Comparison of ENCODE assay signal across 1 cellular context in the genomic region with DNA sequence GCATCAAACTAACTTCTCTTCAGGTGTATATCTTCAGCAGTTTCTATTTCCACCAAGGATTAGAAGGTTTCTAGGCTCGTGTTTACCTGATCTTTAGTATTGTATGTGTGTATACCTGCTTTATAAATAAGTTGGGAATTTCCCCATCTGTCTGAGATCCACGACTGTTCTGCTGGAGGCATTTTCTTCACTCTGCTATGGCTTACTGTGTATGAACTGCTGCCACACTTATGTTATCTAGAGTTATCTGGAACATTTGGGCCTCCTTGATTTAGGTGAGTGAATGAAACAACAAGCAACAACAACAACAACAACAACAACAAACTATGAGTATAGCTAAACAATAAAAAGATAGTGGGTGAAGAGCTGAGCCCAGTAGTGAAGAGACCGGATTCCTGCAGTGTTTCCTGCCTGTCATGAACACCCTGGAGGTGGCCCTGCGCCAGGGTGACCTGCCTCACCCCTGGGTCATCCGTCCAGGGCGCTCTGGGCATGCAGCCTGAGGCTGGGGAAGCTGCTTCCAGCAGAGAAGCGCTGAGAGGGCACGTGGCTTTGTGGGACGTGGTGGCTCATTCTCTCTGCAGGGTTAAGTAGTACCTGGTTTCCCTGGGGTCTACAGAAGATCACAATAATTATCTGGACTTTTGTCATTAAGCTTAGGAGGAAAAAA.
TF ChIP-seq lines count a peak whose summit lies in the region.

No MANE protein-coding gene starts in this region.

TF ChIP-seq in HepG2, 621 proteins besides CTCF, POLR2A, EP300 and RAD21 (continues in another document):
- no peak for TF ChIP-seq ZNF44 (CRISPR knock-in tag; IDR thresholded peaks at IDR 0.05)
- 0 out of 2 replicates have a peak, but pooled peaks have one; percentile 25 for TF ChIP-seq RXRA (CRISPR knock-in tag; IDR thresholded peaks at IDR 0.05)
- peak; percentile 27; the same call in 1 of the 2 replicates for TF ChIP-seq SALL1 (CRISPR knock-in tag; IDR thresholded peaks at IDR 0.05)
- TF ChIP-seq, protein P1, sequence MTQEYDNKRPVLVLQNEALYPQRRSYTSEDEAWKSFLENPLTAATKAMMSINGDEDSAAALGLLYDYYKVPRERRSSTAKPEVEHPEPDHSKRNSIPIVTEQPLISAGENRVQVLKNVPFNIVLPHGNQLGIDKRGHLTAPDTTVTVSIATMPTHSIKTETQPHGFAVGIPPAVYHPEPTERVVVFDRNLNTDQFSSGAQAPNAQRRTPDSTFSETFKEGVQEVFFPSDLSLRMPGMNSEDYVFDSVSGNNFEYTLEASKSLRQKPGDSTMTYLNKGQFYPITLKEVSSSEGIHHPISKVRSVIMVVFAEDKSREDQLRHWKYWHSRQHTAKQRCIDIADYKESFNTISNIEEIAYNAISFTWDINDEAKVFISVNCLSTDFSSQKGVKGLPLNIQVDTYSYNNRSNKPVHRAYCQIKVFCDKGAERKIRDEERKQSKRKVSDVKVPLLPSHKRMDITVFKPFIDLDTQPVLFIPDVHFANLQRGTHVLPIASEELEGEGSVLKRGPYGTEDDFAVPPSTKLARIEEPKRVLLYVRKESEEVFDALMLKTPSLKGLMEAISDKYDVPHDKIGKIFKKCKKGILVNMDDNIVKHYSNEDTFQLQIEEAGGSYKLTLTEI (CRISPR knock-in tag; conservative IDR thresholded peaks at IDR 0.05), result no peak
- no peak for TF ChIP-seq ZNF263 (CRISPR knock-in tag; IDR thresholded peaks at IDR 0.05)
- no peak for TF ChIP-seq HES4 (CRISPR knock-in tag; IDR thresholded peaks at IDR 0.05; ENCODE audit: borderline replicate concordance)
- TF ChIP-seq ZEB1 (IDR thresholded peaks at IDR 0.05; ENCODE audit: insufficient replicate concordance, low read depth), result no peak
- 0 out of 2 replicates have a peak, but pooled peaks have one; percentile 11 for TF ChIP-seq ZNF644 (CRISPR knock-in tag; IDR thresholded peaks at IDR 0.05; ENCODE audit: low read depth)
- no peak for TF ChIP-seq ZNF207 (IDR thresholded peaks at IDR 0.05; ENCODE audit: borderline replicate concordance)
- TF ChIP-seq, protein P2, sequence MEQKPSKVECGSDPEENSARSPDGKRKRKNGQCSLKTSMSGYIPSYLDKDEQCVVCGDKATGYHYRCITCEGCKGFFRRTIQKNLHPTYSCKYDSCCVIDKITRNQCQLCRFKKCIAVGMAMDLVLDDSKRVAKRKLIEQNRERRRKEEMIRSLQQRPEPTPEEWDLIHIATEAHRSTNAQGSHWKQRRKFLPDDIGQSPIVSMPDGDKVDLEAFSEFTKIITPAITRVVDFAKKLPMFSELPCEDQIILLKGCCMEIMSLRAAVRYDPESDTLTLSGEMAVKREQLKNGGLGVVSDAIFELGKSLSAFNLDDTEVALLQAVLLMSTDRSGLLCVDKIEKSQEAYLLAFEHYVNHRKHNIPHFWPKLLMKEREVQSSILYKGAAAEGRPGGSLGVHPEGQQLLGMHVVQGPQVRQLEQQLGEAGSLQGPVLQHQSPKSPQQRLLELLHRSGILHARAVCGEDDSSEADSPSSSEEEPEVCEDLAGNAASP (CRISPR knock-in tag; IDR thresholded peaks at IDR 0.05; ENCODE audit: borderline replicate concordance), result peak; percentile 58; the same call in 1 of the 2 replicates
- TF ChIP-seq KDM5B (CRISPR knock-in tag; IDR thresholded peaks at IDR 0.05; ENCODE audit: borderline replicate concordance), result no peak
- TF ChIP-seq TCF7L2 (IDR thresholded peaks at IDR 0.05; ENCODE audit: low read depth, low read length), result no peak
- TF ChIP-seq ZBTB14 (CRISPR knock-in tag; IDR thresholded peaks at IDR 0.05), result no peak
- 0 out of 2 replicates have a peak, but pooled peaks have one; percentile 28 for TF ChIP-seq ZNF556 (CRISPR knock-in tag; IDR thresholded peaks at IDR 0.05; ENCODE audit: borderline replicate concordance)
- no peak for TF ChIP-seq AGO1 (IDR thresholded peaks at IDR 0.05; ENCODE audit: low read depth, low read length, poor library complexity, severe bottlenecking)
- TF ChIP-seq, protein P3, sequence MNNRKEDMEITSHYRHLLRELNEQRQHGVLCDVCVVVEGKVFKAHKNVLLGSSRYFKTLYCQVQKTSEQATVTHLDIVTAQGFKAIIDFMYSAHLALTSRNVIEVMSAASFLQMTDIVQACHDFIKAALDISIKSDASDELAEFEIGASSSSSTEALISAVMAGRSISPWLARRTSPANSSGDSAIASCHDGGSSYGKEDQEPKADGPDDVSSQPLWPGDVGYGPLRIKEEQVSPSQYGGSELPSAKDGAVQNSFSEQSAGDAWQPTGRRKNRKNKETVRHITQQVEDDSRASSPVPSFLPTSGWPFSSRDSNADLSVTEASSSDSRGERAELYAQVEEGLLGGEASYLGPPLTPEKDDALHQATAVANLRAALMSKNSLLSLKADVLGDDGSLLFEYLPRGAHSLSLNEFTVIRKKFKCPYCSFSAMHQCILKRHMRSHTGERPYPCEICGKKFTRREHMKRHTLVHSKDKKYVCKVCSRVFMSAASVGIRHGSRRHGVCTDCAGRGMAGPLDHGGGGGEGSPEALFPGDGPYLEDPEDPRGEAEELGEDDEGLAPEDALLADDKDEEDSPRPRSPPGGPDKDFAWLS (CRISPR knock-in tag; IDR thresholded peaks at IDR 0.05; ENCODE audit: borderline replicate concordance), result no peak
- TF ChIP-seq, protein P4, sequence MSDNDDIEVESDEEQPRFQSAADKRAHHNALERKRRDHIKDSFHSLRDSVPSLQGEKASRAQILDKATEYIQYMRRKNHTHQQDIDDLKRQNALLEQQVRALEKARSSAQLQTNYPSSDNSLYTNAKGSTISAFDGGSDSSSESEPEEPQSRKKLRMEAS (IDR thresholded peaks at IDR 0.05), result 0 out of 2 replicates have a peak, but pooled peaks have one; percentile 22
- TF ChIP-seq, protein P5, sequence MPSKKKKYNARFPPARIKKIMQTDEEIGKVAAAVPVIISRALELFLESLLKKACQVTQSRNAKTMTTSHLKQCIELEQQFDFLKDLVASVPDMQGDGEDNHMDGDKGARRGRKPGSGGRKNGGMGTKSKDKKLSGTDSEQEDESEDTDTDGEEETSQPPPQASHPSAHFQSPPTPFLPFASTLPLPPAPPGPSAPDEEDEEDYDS (CRISPR knock-in tag; IDR thresholded peaks at IDR 0.05), result no peak
- TF ChIP-seq IRF9 (CRISPR knock-in tag; IDR thresholded peaks at IDR 0.05; ENCODE audit: borderline replicate concordance), result no peak
- TF ChIP-seq BRD4 (CRISPR knock-in tag; IDR thresholded peaks at IDR 0.05), result no peak
- peak; percentile 38 for TF ChIP-seq TEAD3 (CRISPR knock-in tag; optimal IDR thresholded peaks at IDR 0.05; ENCODE audit: borderline replicate concordance)
- no peak for TF ChIP-seq ZNF709 (CRISPR knock-in tag; IDR thresholded peaks at IDR 0.05)
- no peak for TF ChIP-seq IKZF5 (CRISPR knock-in tag; IDR thresholded peaks at IDR 0.05)
- no peak for TF ChIP-seq ZNF235 (CRISPR knock-in tag; IDR thresholded peaks at IDR 0.05; ENCODE audit: borderline replicate concordance)
- TF ChIP-seq NFE2L2 (IDR thresholded peaks at IDR 0.05; ENCODE audit: low read length), result no peak
- TF ChIP-seq, protein P6, sequence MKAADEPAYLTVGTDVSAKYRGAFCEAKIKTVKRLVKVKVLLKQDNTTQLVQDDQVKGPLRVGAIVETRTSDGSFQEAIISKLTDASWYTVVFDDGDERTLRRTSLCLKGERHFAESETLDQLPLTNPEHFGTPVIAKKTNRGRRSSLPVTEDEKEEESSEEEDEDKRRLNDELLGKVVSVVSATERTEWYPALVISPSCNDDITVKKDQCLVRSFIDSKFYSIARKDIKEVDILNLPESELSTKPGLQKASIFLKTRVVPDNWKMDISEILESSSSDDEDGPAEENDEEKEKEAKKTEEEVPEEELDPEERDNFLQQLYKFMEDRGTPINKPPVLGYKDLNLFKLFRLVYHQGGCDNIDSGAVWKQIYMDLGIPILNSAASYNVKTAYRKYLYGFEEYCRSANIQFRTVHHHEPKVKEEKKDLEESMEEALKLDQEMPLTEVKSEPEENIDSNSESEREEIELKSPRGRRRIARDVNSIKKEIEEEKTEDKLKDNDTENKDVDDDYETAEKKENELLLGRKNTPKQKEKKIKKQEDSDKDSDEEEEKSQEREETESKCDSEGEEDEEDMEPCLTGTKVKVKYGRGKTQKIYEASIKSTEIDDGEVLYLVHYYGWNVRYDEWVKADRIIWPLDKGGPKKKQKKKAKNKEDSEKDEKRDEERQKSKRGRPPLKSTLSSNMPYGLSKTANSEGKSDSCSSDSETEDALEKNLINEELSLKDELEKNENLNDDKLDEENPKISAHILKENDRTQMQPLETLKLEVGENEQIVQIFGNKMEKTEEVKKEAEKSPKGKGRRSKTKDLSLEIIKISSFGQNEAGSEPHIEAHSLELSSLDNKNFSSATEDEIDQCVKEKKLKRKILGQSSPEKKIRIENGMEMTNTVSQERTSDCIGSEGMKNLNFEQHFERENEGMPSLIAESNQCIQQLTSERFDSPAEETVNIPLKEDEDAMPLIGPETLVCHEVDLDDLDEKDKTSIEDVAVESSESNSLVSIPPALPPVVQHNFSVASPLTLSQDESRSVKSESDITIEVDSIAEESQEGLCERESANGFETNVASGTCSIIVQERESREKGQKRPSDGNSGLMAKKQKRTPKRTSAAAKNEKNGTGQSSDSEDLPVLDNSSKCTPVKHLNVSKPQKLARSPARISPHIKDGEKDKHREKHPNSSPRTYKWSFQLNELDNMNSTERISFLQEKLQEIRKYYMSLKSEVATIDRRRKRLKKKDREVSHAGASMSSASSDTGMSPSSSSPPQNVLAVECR (CRISPR knock-in tag; IDR thresholded peaks at IDR 0.05; ENCODE audit: borderline replicate concordance), result no peak
- no peak for TF ChIP-seq ZNF329 (CRISPR knock-in tag; IDR thresholded peaks at IDR 0.05; ENCODE audit: low read depth)
- TF ChIP-seq YY1 (IDR thresholded peaks at IDR 0.05; ENCODE audit: insufficient read depth, insufficient replicate concordance, low read depth, low read length), result no peak
- no peak for TF ChIP-seq ZNF430 (CRISPR knock-in tag; IDR thresholded peaks at IDR 0.05)
- TF ChIP-seq IRF2 (CRISPR knock-in tag; IDR thresholded peaks at IDR 0.05), result no peak; the same call in 1 of the 2 replicates
- no peak for TF ChIP-seq STAT5B (CRISPR knock-in tag; IDR thresholded peaks at IDR 0.05)
- no peak; the same call in 1 of the 2 replicates for TF ChIP-seq TBX2 (CRISPR knock-in tag; IDR thresholded peaks at IDR 0.05; ENCODE audit: borderline replicate concordance)
- TF ChIP-seq ONECUT2 (CRISPR knock-in tag; IDR thresholded peaks at IDR 0.05), result no peak
- TF ChIP-seq NR2F1 (CRISPR knock-in tag; IDR thresholded peaks at IDR 0.05), result peak in 1 of 2 experiments; percentile 80; a peak in 1 of 4 replicates
- TF ChIP-seq ZNF775 (CRISPR knock-in tag; IDR thresholded peaks at IDR 0.05; ENCODE audit: borderline replicate concordance), result no peak
- TF ChIP-seq DMAP1 (CRISPR knock-in tag; IDR thresholded peaks at IDR 0.05), result no peak
- TF ChIP-seq ADNP (CRISPR knock-in tag; IDR thresholded peaks at IDR 0.05), result no peak
- TF ChIP-seq, protein P7, sequence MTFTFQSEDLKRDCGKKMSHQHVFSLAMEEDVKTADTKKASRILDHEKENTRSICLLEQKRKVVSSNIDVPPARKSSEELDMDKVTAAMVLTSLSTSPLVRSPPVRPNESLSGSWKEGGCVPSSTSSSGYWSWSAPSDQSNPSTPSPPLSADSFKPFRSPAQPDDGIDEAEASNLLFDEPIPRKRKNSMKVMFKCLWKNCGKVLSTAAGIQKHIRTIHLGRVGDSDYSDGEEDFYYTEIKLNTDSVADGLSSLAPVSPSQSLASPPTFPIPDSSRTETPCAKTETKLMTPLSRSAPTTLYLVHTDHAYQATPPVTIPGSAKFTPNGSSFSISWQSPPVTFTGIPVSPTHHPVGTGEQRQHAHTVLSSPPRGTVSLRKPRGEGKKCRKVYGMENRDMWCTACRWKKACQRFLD (CRISPR knock-in tag; IDR thresholded peaks at IDR 0.05; ENCODE audit: borderline replicate concordance), result no peak
- 0 out of 2 replicates have a peak, but pooled peaks have one; percentile 53 for TF ChIP-seq RARA (CRISPR knock-in tag; IDR thresholded peaks at IDR 0.05)
- TF ChIP-seq GATAD2A (CRISPR knock-in tag; IDR thresholded peaks at IDR 0.05), result 0 out of 2 replicates have a peak, but pooled peaks have one; percentile 29
- peak; percentile 31; the same call in 1 of the 2 replicates for TF ChIP-seq NR2F6 (IDR thresholded peaks at IDR 0.05)
- peak; percentile 82 for TF ChIP-seq NR2F6 (CRISPR knock-in tag; IDR thresholded peaks at IDR 0.05)
- TF ChIP-seq NPAS2 (CRISPR knock-in tag; IDR thresholded peaks at IDR 0.05; ENCODE audit: borderline replicate concordance), result no peak
- TF ChIP-seq ZNF766 (CRISPR knock-in tag; IDR thresholded peaks at IDR 0.05; ENCODE audit: borderline replicate concordance), result no peak
- TF ChIP-seq MZF1 (CRISPR knock-in tag; IDR thresholded peaks at IDR 0.05; ENCODE audit: borderline replicate concordance), result no peak
